Comparison of ENCODE assay signal across 20 cellular contexts in the genomic region with DNA sequence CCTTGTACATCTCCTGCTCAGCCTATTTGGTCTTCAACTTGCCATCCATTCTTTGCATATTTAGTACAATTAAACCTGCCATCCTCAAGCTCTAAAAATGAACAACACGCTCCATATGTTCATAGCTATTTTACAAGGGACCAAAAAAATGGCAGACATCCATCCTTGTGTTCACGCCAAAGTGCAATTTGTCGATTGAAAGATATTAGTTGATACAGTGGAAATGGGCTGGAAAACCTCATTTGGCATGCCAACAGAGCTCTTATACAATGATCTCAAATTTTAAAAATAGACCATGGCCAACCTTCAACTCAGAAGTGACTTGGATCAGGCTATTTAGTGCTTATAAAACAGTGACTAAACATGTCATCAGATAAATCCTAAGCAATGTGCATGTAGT.
A peak's percentile ranks its signal among the peaks of the same experiment; 100 is the strongest.
DNase-seq lines count a peak whose midpoint lies in the region; ATAC-seq lines count a peak whose summit lies in the region.
"Had no signal": no experiment of that assay in that cellular context is flagged by ENCODE, and none has a peak within 500 bp of the region (broad histone marks: within the 10 kb centered on the region; RNA-seq: fewer than 3 reads in every experiment).

No MANE protein-coding gene starts in this region.

- DNase-seq in Ammon's horn (ENCODE audit: low spot score) (peak; percentile 59), NCI-H1694 (lab: John Stamatoyannopoulos, UW) (peak; percentile 6), NCI-H446 treated with DMSO at 0.1 percent for 48 hours (lab: John Stamatoyannopoulos, UW) (peak; percentile 99), inferior parietal cortex (ENCODE audit: extremely low spot score) (peak; percentile 12), AG08395 (ENCODE audit: low spot score) (no peak), GM19238 (ENCODE audit: insufficient read length, low spot score) (no peak)
- DNase-seq: 8988T; ACHN; Caco-2; CD4-positive, CD25-positive, alpha-beta regulatory T cell; CD8-positive, alpha-beta T cell; DMS153; DND-41; GDM1; GM23248; H7; HCEC 1CT had no signal

- no peak for ATAC-seq in GM19324 (IDR thresholded peaks at IDR 0.05; ENCODE audit: low FRiP score, unreplicated experiment)
- ATAC-seq: A549; CD8-positive, alpha-beta T cell; GM12878 had no signal

Comparison
In these comparisons a context has a peak if more than half of its experiments do, and no peak if none do; other contexts are left out.
1. DNase-seq: peak in Ammon's horn (single experiment), NCI-H1694 (single experiment), NCI-H446 treated with DMSO at 0.1 percent for 48 hours (single experiment) and inferior parietal cortex (single experiment); none in AG08395 (single experiment) and GM19238 (single experiment).